In genomic region chr21:45643021-45643980, GRCh38 we compare ENCODE assay signal across 8 cellular contexts. TPM values are rescaled to one million over a fixed set of nuclear protein-coding genes. Genes with fewer than 3 reads are reported as not detected.
A peak's percentile ranks its signal among the peaks of the same experiment; 100 is the strongest.
DNase-seq lines count a peak whose midpoint lies in the region; ATAC-seq and TF ChIP-seq lines count a peak whose summit lies in the region.

Gene PCBP3, plus strand, starts transcription at chr21:45643725. Its CDS starts 206,361 bp downstream, at chr21:45850086.

- H3K9me3 Mint-ChIP-seq in H9, result peaks cover 0 to 3% of the 10 kb centered on the region in 2 experiments; a peak in 1 of 5 replicates

- H3K4me1 ChIP-seq in H9 (ENCODE audit: insufficient read depth, low read length) (no peaks in the 10 kb centered on the region), adipocyte (ENCODE audit: control insufficient read depth, insufficient read depth, low read length) (peaks cover 26% of the 10 kb centered on the region), left ventricle myocardium inferior (peaks cover 30% of the 10 kb centered on the region), prostate gland (replicated peaks) (no peaks in the 10 kb centered on the region), upper lobe of left lung (peaks cover 0 to 37% (median 3%) of the 10 kb centered on the region in 4 donors)

- no peak within 1 kb of the TSS for H2BK12ac ChIP-seq in H9 (ENCODE audit: insufficient read length, low read depth, low read length)

- no peak within 1 kb of the TSS for H2BK5ac ChIP-seq in H9 (ENCODE audit: insufficient read length, low read length)

- H3K79me1 ChIP-seq in H9 (ENCODE audit: insufficient read depth, low read depth, low read length, poor library complexity, severe bottlenecking), result no peaks in the 10 kb centered on the region

- H3K36me3 ChIP-seq in adipocyte (ENCODE audit: control insufficient read depth, insufficient read depth, low read length, severe bottlenecking) (no peaks in the 10 kb centered on the region), left ventricle myocardium inferior (no peaks in the 10 kb centered on the region), prostate gland (no peaks in the 10 kb centered on the region), upper lobe of left lung (no peaks in the 10 kb centered on the region)

- no peak within 1 kb of the TSS for H3K56ac ChIP-seq in H9 (ENCODE audit: insufficient read length, low read depth, low read length)

- peaks cover 0 to 1% (median 0%) of the 10 kb centered on the region in 3 experiments; a peak in 1 of 7 replicates for H3K36me3 Mint-ChIP-seq in H9 (ENCODE audit: insufficient read depth in 1 of 3, low read depth in 3 of 3)

- no peak for TF ChIP-seq EP300 in upper lobe of left lung (IDR thresholded peaks at IDR 0.05)

- H3K4me3 Mint-ChIP-seq in H9, result peak within 1 kb of the TSS; percentile 75 to 85

- peaks cover 26 to 30% of the 10 kb centered on the region in 2 experiments for H3K4me1 Mint-ChIP-seq in H9

- H3K23me2 ChIP-seq in H9 (ENCODE audit: insufficient read length, low read depth, low read length, poor library complexity, severe bottlenecking), result peaks cover 7% of the 10 kb centered on the region

- H3T11ph ChIP-seq in H9 (ENCODE audit: low read length), result no peak within 1 kb of the TSS

- H3K79me2 ChIP-seq in H9 (ENCODE audit: insufficient read depth, low read length), result no peaks in the 10 kb centered on the region

- intact Hi-C loops in T-helper 1 cell treated with Interleukin-12 subunit alpha and Interleukin-12 subunit beta and Interleukin-4 antibody, amounts not matched to agents 30 ng/mL and 1 ng/mL, for 36 hours (cut with micrococcal nuclease), result loop anchor here (1.0 to 5.0 kb wide), 10 partner anchors 53 to 679 kb away; partner anchors contain the start of genes C21orf58, COL6A1, LSS and PCNT
- intact Hi-C loops in left ventricle myocardium inferior (cut with micrococcal nuclease) (no loop called here), prostate gland (cut with DNase I) (no loop called here)

- ATAC-seq in upper lobe of left lung (ENCODE audit: low FRiP score in 2 of 2), result peak; percentile 94 to 97

- no peak within 1 kb of the TSS for H3K4ac ChIP-seq in H9 (ENCODE audit: low read depth, low read length)

- no peak for TF ChIP-seq POLR2A in prostate gland (IDR thresholded peaks at IDR 0.05)
- TF ChIP-seq POLR2A in upper lobe of left lung (IDR thresholded peaks at IDR 0.05), result peak in 2 of 4 donors; percentile 52 to 58

- no peak within 1 kb of the TSS for H2BK20ac ChIP-seq in H9 (ENCODE audit: low read depth, low read length, poor library complexity, severe bottlenecking)

- H4K8ac ChIP-seq in H9 (replicated peaks; ENCODE audit: insufficient read length, low read depth, low read length), result no peak within 1 kb of the TSS

- no peak within 1 kb of the TSS for H2BK15ac ChIP-seq in H9 (ENCODE audit: low read depth, low read length)

- H3K27me3 ChIP-seq in H9 (ENCODE audit: insufficient read depth, low read length) (peaks cover 5% of the 10 kb centered on the region; the same call in 1 of the 2 replicates), adipocyte (replicated peaks; ENCODE audit: control insufficient read depth, insufficient read depth, low read length) (no peaks in the 10 kb centered on the region), left ventricle myocardium inferior (ENCODE audit: low read depth) (peaks cover 47% of the 10 kb centered on the region), prostate gland (replicated peaks; ENCODE audit: insufficient read depth) (no peaks in the 10 kb centered on the region), upper lobe of left lung (peaks cover 0 to 7% (median 2%) of the 10 kb centered on the region in 4 donors)

- no peak within 1 kb of the TSS for H3K23ac ChIP-seq in H9 (ENCODE audit: insufficient read length, low read depth, low read length)

- no peaks in the 10 kb centered on the region for H4K20me1 ChIP-seq in H9 (ENCODE audit: control insufficient read depth, insufficient read depth, insufficient read length)

- no peak within 1 kb of the TSS for H3K27ac ChIP-seq in H9 (ENCODE audit: insufficient read length, low read depth, low read length)
- H3K27ac ChIP-seq in left ventricle myocardium inferior (replicated peaks), result peak within 1 kb of the TSS; percentile 70
- H3K27ac ChIP-seq in prostate gland, result no peak within 1 kb of the TSS
- peak within 1 kb of the TSS in 3 of 4 donors; percentile 21 to 80 (median 63) for H3K27ac ChIP-seq in upper lobe of left lung

- H2BK120ac ChIP-seq in H9 (ENCODE audit: low read depth, low read length, poor library complexity, severe bottlenecking), result no peak within 1 kb of the TSS

- peak within 1 kb of the TSS; percentile 57 for H3K4me2 ChIP-seq in H9 (ENCODE audit: insufficient read depth, insufficient read length, low read length)

- H4K5ac ChIP-seq in H9 (ENCODE audit: insufficient read length, low read depth, low read length), result no peak within 1 kb of the TSS

- no peak within 1 kb of the TSS for H3K27ac Mint-ChIP-seq in H9

- no peak within 1 kb of the TSS for H3K18ac ChIP-seq in H9 (ENCODE audit: insufficient read length, low read depth, low read length)

- peak within 1 kb of the TSS; percentile 84 for H3K4me3 ChIP-seq in adipocyte (ENCODE audit: low read length)
- peak within 1 kb of the TSS; percentile 68 for H3K4me3 ChIP-seq in left ventricle myocardium inferior
- peak within 1 kb of the TSS; percentile 35 to 49 for H3K4me3 ChIP-seq in prostate gland
- H3K4me3 ChIP-seq in upper lobe of left lung, result peak within 1 kb of the TSS in 3 of 4 donors; percentile 56 to 63 (median 57)

- no peak within 1 kb of the TSS for H2AK5ac ChIP-seq in H9 (ENCODE audit: insufficient read length, low read length)

- no peak within 1 kb of the TSS for H3K14ac ChIP-seq in H9 (ENCODE audit: insufficient read depth, low read length)

- no CpG with 5 or more reads among the region's 120 CpGs for WGBS in H9 (ENCODE audit: extremely low coverage, insufficient read length, low lambda C conversion rate)
- 3% methylated on average over 61 of the region's 120 CpGs for WGBS in prostate gland
- WGBS in upper lobe of left lung, 2 donors, result 0 to 1% methylated on average over 5 to 17 of the region's 120 CpGs

- H4K91ac ChIP-seq in H9 (ENCODE audit: insufficient read length, low read depth, low read length), result no peak within 1 kb of the TSS

- no peak within 1 kb of the TSS for H2AFZ ChIP-seq in H9 (ENCODE audit: low read length)

- H3K9me3 ChIP-seq in H9 (ENCODE audit: control insufficient read depth, low read depth, low read length) (no peaks in the 10 kb centered on the region), adipocyte (ENCODE audit: control insufficient read depth, low read length) (no peaks in the 10 kb centered on the region), left ventricle myocardium inferior (replicated peaks) (no peaks in the 10 kb centered on the region), prostate gland (no peaks in the 10 kb centered on the region), upper lobe of left lung (no peaks in the 10 kb centered on the region)

- H3K9ac ChIP-seq in H9 (ENCODE audit: extremely low read depth, insufficient read length, low read length) (no peak within 1 kb of the TSS), adipocyte (ENCODE audit: low read length) (peak within 1 kb of the TSS; percentile 78)

- H3K27me3 Mint-ChIP-seq in H9 (ENCODE audit: low read depth), result peaks cover 24% of the 10 kb centered on the region

- DNase-seq in Daoy (ENCODE audit: low read depth), result peak; percentile 96
- peak; percentile 98 for DNase-seq in H9
- peak; percentile 98 for DNase-seq in NCI-H1092 (lab: John Stamatoyannopoulos, UW)
- peak; percentile 97 for DNase-seq in adipocyte (ENCODE audit: low read depth)
- DNase-seq in left ventricle myocardium inferior, result peak; percentile 95
- DNase-seq in prostate gland (ENCODE audit: low spot score), result peak; percentile 93
- peak; percentile 98 to 99 for DNase-seq in upper lobe of left lung

- TF ChIP-seq CTCF in H9 (conservative IDR thresholded peaks at IDR 0.05) (no peak), left ventricle myocardium inferior (IDR thresholded peaks at IDR 0.05; ENCODE audit: borderline replicate concordance) (no peak), prostate gland (IDR thresholded peaks at IDR 0.05) (no peak), upper lobe of left lung (IDR thresholded peaks at IDR 0.05) (no peak)

RNA-seq across cellular contexts. Expression of gene PCBP3, which starts in this region (rescaled TPM):
- total RNA-seq in Daoy (2014; rRNA removed; shearing (Covaris generic)), result 2.1 and 8.1 TPM in 2 replicates
- total RNA-seq in H9 (2021), result 10.8 and 10.9 TPM in 2 replicates
- total RNA-seq in T-helper 1 cell treated with Interleukin-12 subunit alpha and Interleukin-12 subunit beta and Interleukin-4 antibody, amounts not matched to agents 30 ng/mL and 1 ng/mL, for 36 hours, result 11.0 and 14.0 TPM in 2 replicates
- total RNA-seq in left ventricle myocardium inferior, result 2.9 TPM
- total RNA-seq in prostate gland, result 10 to 100 TPM in 1 of 2 donors, under 1 TPM in 1; 0.77 to 17.2 TPM
- total RNA-seq in upper lobe of left lung, result 10 to 100 TPM in 1 of 6 donors, 1 to 10 TPM in 4, under 1 TPM in 1; 0.78 to 10.5 (median 3.3) TPM

Comparison
In these comparisons a context has a peak if more than half of its experiments do, and no peak if none do; other contexts are left out.
1. H3K27ac ChIP-seq: peak in left ventricle myocardium inferior (single experiment) and upper lobe of left lung (3 of 4); none in H9 (single experiment) and prostate gland (0 of 2).
2. Peak in every context shown above with its lines, with median percentiles within 50 percentile points of each other: DNase-seq and H3K4me3 ChIP-seq.